29 cellular contexts compared by ENCODE assay signal in the genomic region with DNA sequence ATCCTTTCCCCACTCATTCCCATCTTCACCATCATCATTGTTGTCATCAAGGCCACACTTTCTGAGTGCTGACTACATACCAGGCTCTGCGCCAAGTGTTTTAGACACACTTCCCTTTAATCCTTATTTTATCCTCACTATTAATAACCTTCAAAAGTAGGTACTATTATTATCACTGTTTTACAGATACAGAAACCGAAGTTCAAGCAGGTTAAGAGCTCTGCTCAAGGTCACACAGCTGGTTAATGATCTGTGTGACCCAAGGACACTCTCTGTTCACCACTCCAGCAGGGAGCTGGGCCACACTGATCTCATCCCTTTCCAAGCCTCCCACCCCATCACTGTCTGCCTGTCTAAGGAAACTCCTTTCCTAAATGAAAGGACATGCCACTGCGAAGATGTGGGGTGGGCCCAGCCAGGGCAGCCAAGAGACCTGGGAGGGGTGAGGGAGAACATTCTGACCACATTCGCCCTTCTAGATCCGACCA. TPM values are rescaled to one million over a fixed set of nuclear protein-coding genes. Genes with fewer than 3 reads are reported as not detected.
DNase-seq lines count a peak whose midpoint lies in the region; ATAC-seq and TF ChIP-seq lines count a peak whose summit lies in the region.
"Had no signal": no experiment of that assay in that cellular context is flagged by ENCODE, and none has a peak within 500 bp of the region (broad histone marks: within the 10 kb centered on the region; RNA-seq: fewer than 3 reads in every experiment).

No MANE protein-coding gene starts in this region.

- ATAC-seq in activated CD4-positive, CD25-positive, alpha-beta regulatory T cell treated with anti-CD3 and anti-CD28 coated beads, Interleukin-2, amount 50 U/mL, for 24 hours = no peak
- no peak for ATAC-seq in foreskin keratinocyte
- no peak for ATAC-seq in HG03108 (IDR thresholded peaks at IDR 0.05; ENCODE audit: unreplicated experiment)
- ATAC-seq: effector memory CD8-positive, alpha-beta T cell; gastrocnemius medialis had no signal

- no peak overlapping the region for H3K4me2 ChIP-seq in mesenchymal stem cell (ENCODE audit: low read length, poor library complexity, severe bottlenecking)

- peak in 1 of 2 donors; percentile 52 for TF ChIP-seq EP300 in tibial nerve (IDR thresholded peaks at IDR 0.05)

- H2BK120ac ChIP-seq in mesenchymal stem cell (ENCODE audit: low read depth, low read length) = no peak overlapping the region

- no peak for TF ChIP-seq CTCF in endodermal cell (conservative IDR thresholded peaks at IDR 0.05)
- TF ChIP-seq CTCF in tibial nerve (IDR thresholded peaks at IDR 0.05) = no peak
- no peak for TF ChIP-seq CTCF in foreskin keratinocyte (conservative IDR thresholded peaks at IDR 0.05)

- no peak overlapping the region for H3K27ac Mint-ChIP-seq in endodermal cell

- H3K27me3 Mint-ChIP-seq in endodermal cell (ENCODE audit: insufficient read depth) = no peaks in the 10 kb centered on the region

- H3K27ac ChIP-seq in endodermal cell (ENCODE audit: low read depth, low read length) = no peak overlapping the region
- H3K27ac ChIP-seq in mesenchymal stem cell (ENCODE audit: low read length, poor library complexity, severe bottlenecking) = no peak overlapping the region
- peak overlapping the region in 3 of 4 donors; percentile 9 to 84 (median 57) for H3K27ac ChIP-seq in tibial nerve
- no peak overlapping the region for H3K27ac ChIP-seq in foreskin keratinocyte
- H3K27ac ChIP-seq: 22Rv1, brain microvascular endothelial cell, gastrocnemius medialis, SJSA1, thoracic aorta had no signal

- H3K27me3 ChIP-seq in endodermal cell (ENCODE audit: control insufficient read depth, insufficient read depth, low read length, poor library complexity, severe bottlenecking) (no peaks in the 10 kb centered on the region), mesenchymal stem cell (ENCODE audit: control insufficient read depth in 1 of 2, insufficient read depth in 1 of 2, low read length in 2 of 2) (peaks cover 0 to under 1% of the 10 kb centered on the region in 2 experiments), tibial nerve (no peaks in the 10 kb centered on the region), foreskin keratinocyte (no peaks in the 10 kb centered on the region)
- H3K27me3 ChIP-seq: brain microvascular endothelial cell, esophagus muscularis mucosa, gastrocnemius medialis, MG63, Peyer's patch, SJSA1 had no signal

- H3K36me3 Mint-ChIP-seq in endodermal cell (ENCODE audit: low read depth) = no peaks in the 10 kb centered on the region
- H3K36me3 Mint-ChIP-seq: CD4-positive, alpha-beta memory T cell had no signal

- peaks cover 44% of the 10 kb centered on the region for H3K4me1 ChIP-seq in endodermal cell (ENCODE audit: control insufficient read depth, insufficient read depth, low read length)
- H3K4me1 ChIP-seq in mesenchymal stem cell (ENCODE audit: control insufficient read depth, insufficient read depth, low read depth, low read length) = peaks cover 40% of the 10 kb centered on the region
- peaks cover 0 to 80% (median 26%) of the 10 kb centered on the region in 4 donors for H3K4me1 ChIP-seq in tibial nerve
- H3K4me1 ChIP-seq in foreskin keratinocyte = peaks cover 43% of the 10 kb centered on the region

- H3K9me3 ChIP-seq in endodermal cell (ENCODE audit: control insufficient read depth, low read length) (no peaks in the 10 kb centered on the region), mesenchymal stem cell (ENCODE audit: control insufficient read depth, low read length) (no peaks in the 10 kb centered on the region), tibial nerve (no peaks in the 10 kb centered on the region)
- H3K9me3 ChIP-seq: esophagus muscularis mucosa, gastrocnemius medialis, MG63, Peyer's patch, SJSA1, thoracic aorta had no signal

- peak overlapping the region in 1 of 2 experiments; percentile 13 for H3K18ac ChIP-seq in mesenchymal stem cell (ENCODE audit: low read depth in 1 of 2, low read length in 2 of 2)

- no peaks in the 10 kb centered on the region for H3K79me1 ChIP-seq in mesenchymal stem cell (replicated peaks; ENCODE audit: low read length, poor library complexity, severe bottlenecking)

- no peak for TF ChIP-seq POLR2A in tibial nerve (IDR thresholded peaks at IDR 0.05)

- H3K4me3 Mint-ChIP-seq in endodermal cell = no peak overlapping the region
- H3K4me3 Mint-ChIP-seq: CD4-positive, alpha-beta memory T cell; effector memory CD8-positive, alpha-beta T cell had no signal

- H3K23ac ChIP-seq in mesenchymal stem cell (ENCODE audit: low read length in 2 of 2) = no peak overlapping the region

- no peak overlapping the region for H2AFZ ChIP-seq in mesenchymal stem cell (ENCODE audit: low read depth, low read length)

- H3K4me3 ChIP-seq in endodermal cell (ENCODE audit: low read length) (no peak overlapping the region), mesenchymal stem cell (ENCODE audit: insufficient read depth in 1 of 2, low read depth in 1 of 2, low read length in 2 of 2) (no peak overlapping the region), tibial nerve (no peak overlapping the region)
- H3K4me3 ChIP-seq: esophagus muscularis mucosa, gastrocnemius medialis, MG63, Peyer's patch, SJSA1, thoracic aorta had no signal

- no peak overlapping the region for H2BK5ac ChIP-seq in mesenchymal stem cell (ENCODE audit: low read depth, low read length, poor library complexity, severe bottlenecking)

- H3K9ac ChIP-seq in endodermal cell (ENCODE audit: extremely low read depth, low read length, poor library complexity, severe bottlenecking) (no peak overlapping the region), mesenchymal stem cell (ENCODE audit: low read length) (no peak overlapping the region)

- peak overlapping the region; percentile 19 for H4K91ac ChIP-seq in mesenchymal stem cell (ENCODE audit: low read length)

- H2BK15ac ChIP-seq in mesenchymal stem cell (ENCODE audit: low read depth, poor library complexity, severe bottlenecking) = no peak overlapping the region

- no peak overlapping the region for H3K4ac ChIP-seq in mesenchymal stem cell (ENCODE audit: low read depth in 1 of 2, low read length in 2 of 2)

- no peak overlapping the region for H3K14ac ChIP-seq in mesenchymal stem cell (ENCODE audit: low read length in 2 of 2)

- peak overlapping the region; percentile 52 for H2AK5ac ChIP-seq in mesenchymal stem cell (ENCODE audit: low read length, severe bottlenecking)

- H4K8ac ChIP-seq in mesenchymal stem cell (ENCODE audit: low read length) = no peak overlapping the region

- H2BK12ac ChIP-seq in mesenchymal stem cell (ENCODE audit: low read length in 2 of 2) = no peak overlapping the region

- peaks cover 79% of the 10 kb centered on the region for H3K4me1 Mint-ChIP-seq in endodermal cell

- 94 to 96% methylated on average over 5 of the region's 5 CpGs for WGBS in endodermal cell (ENCODE audit: insufficient coverage in 1 of 2, insufficient read length in 1 of 2), 2 experiments
- 96% methylated on average over 5 of the region's 5 CpGs for WGBS in mesenchymal stem cell
- 59 to 63% methylated on average over 5 of the region's 5 CpGs for WGBS in tibial nerve, 2 donors

- peak; percentile 9 for DNase-seq in activated CD4-positive, CD25-positive, alpha-beta regulatory T cell treated with anti-CD3 and anti-CD28 coated beads, Interleukin-2, amount 50 U/mL, for 72 hours
- DNase-seq in endodermal cell (peak; percentile 36), mesenchymal stem cell (no peak), tibial nerve (ENCODE audit: low spot score in 2 of 2) (no peak), foreskin keratinocyte (no peak), iPS-NIHi11 (ENCODE audit: low spot score) (no peak)
- DNase-seq: activated CD4-positive, alpha-beta T cell treated with anti-CD3 and anti-CD28 coated beads for 4 hours; activated CD8-positive, alpha-beta memory T cell treated with anti-CD3 and anti-CD28 coated beads for 24 hours; activated T-cell treated with anti-CD3 and anti-CD28 coated beads, Interleukin-2, amount 50 U/mL, for 1 hour; brain microvascular endothelial cell; CD4-positive, alpha-beta memory T cell; effector memory CD8-positive, alpha-beta T cell; gastrocnemius medialis; islet precursor cell; mammary epithelial cell; MG63; NCI-H2081 treated with DMSO at 0.1 percent for 48 hours; NCI-H446; NK-92 treated with Interleukin-12 subunit alpha and Interleukin-12 subunit beta, amount 100 ng/mL, for 24 hours; nucleus accumbens; stimulated activated CD4-positive, alpha-beta T cell treated with anti-CD3 and anti-CD28 coated beads, Interleukin-4, amount 100 ng/mL, for 4 hours; stimulated activated naive CD4-positive, alpha-beta T cell treated with Interleukin-2 at 50 U/mL for 16 hours had no signal

- H3K36me3 ChIP-seq in endodermal cell (ENCODE audit: control insufficient read depth, insufficient read depth, low read length) (no peaks in the 10 kb centered on the region), mesenchymal stem cell (ENCODE audit: control insufficient read depth in 1 of 2, insufficient read depth in 2 of 2, low read depth in 1 of 2, low read length in 2 of 2) (no peaks in the 10 kb centered on the region), tibial nerve (no peaks in the 10 kb centered on the region)
- H3K36me3 ChIP-seq: brain microvascular endothelial cell, esophagus muscularis mucosa, gastrocnemius medialis, MG63, Peyer's patch, SJSA1, thoracic aorta had no signal

- H3K9me3 Mint-ChIP-seq in endodermal cell = no peaks in the 10 kb centered on the region
- H3K9me3 Mint-ChIP-seq: CD4-positive, alpha-beta memory T cell; effector memory CD8-positive, alpha-beta T cell had no signal

RNA-seq across cellular contexts. Expression of gene TSKU, which starts 17.2 kb away (rescaled TPM):
- 100 to 1,000 TPM; 105 to 130 TPM for total RNA-seq in endodermal cell
- 39.1 TPM for polyA plus RNA-seq in endodermal cell (2013, experiment 1 of 2)
- polyA plus RNA-seq in endodermal cell (2013, experiment 2 of 2) = 45.5 TPM
- 47.5 TPM for polyA plus RNA-seq in mesenchymal stem cell (2013, experiment 1 of 2)
- 48.4 TPM for polyA plus RNA-seq in mesenchymal stem cell (2013, experiment 2 of 2)
- 100 to 1,000 TPM; 140 to 385 (median 202) TPM for total RNA-seq in tibial nerve
- 41.4 and 43.3 TPM in 2 replicates for total RNA-seq in foreskin keratinocyte
- polyA plus RNA-seq in foreskin keratinocyte = 39.5 and 40.8 TPM in 2 replicates
- total RNA-seq: CD4-positive, alpha-beta memory T cell had no signal

Comparison
In these comparisons a context has a peak if more than half of its experiments do, and no peak if none do; other contexts are left out.
1. DNase-seq: peak in activated CD4-positive, CD25-positive, alpha-beta regulatory T cell treated with anti-CD3 and anti-CD28 coated beads, Interleukin-2, amount 50 U/mL, for 72 hours (single experiment) and endodermal cell (single experiment); none in mesenchymal stem cell (single experiment), tibial nerve (0 of 2), foreskin keratinocyte (0 of 2) and iPS-NIHi11 (single experiment).
2. H3K27ac ChIP-seq: peak in tibial nerve (3 of 4); none in endodermal cell (single experiment), mesenchymal stem cell (single experiment) and foreskin keratinocyte (single experiment).